8 cellular contexts compared by ENCODE assay signal in the genomic region with DNA sequence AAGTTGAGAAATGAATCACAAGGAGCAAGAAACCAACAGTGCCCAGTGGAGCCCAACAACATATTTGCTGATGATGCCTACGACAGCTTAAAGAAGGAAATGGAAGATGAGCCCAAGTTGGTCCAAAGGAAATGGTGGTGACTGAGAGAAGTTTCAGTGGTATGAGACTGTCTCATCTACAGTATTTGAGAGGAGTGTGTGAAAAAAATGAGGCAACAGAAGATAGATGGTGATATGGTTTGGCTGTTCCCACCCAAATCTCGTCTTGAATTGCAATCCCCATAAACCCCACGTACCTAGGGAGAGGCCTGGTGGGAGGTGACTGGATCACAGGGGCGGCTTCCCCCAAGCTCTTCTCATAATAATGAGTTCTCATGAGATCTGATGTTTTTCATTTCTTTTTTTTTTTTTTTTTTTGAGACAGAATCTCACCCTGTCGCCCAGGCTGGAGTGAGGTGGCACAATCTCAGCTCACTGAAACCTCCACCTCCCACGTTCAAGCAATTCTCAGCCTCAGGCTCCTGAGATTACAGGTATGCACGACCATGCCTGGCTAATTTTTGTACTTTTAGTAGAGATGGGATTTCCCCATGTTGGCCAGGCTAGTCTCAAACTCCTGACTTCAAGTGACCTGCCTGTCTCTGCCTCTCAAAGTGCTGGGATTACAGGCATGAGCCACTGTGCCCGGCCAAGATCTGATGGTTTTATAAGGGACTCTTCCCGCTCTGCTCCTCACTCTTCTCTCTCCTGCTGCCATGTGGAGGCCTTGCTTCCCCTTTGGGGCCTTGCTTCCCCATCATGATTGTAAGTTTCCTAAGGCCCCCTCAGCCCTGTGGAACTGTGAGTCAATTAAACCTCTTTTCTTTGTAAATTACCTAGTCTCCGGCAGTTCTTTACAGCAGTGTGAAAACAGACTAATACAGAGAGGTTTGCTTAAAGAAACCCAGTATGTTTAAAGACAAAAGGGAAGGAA.
DNase-seq lines count a peak whose midpoint lies in the region; ATAC-seq lines count a peak whose summit lies in the region.

No MANE protein-coding gene starts in this region.

- peak; percentile 29 to 47 for DNase-seq in activated CD4-positive, alpha-beta T cell treated with anti-CD3 and anti-CD28 coated beads, Interleukin-2, amount 50 U/mL, for 24 hours (ENCODE audit: low read depth in 1 of 2, low spot score in 1 of 2)
- peak; percentile 34 to 44 for DNase-seq in stimulated activated CD4-positive, alpha-beta T cell treated with anti-CD3 and anti-CD28 coated beads, Interleukin-2, amount 100 ng/mL, for 48 hours
- no peak for DNase-seq in SHP77 treated with DMSO at 0.1 percent for 48 hours (lab: John Stamatoyannopoulos, UW)
- DNase-seq in NCI-H2196 (lab: John Stamatoyannopoulos, UW; ENCODE audit: unreplicated experiment), result no peak
- no peak for DNase-seq in globus pallidus (ENCODE audit: low spot score)
- no peak for DNase-seq in iPS-NIHi11 (ENCODE audit: low spot score)

- ATAC-seq in GM19025 (IDR thresholded peaks at IDR 0.05; ENCODE audit: low read depth, unreplicated experiment) (peak; percentile 74), HG02798 (IDR thresholded peaks at IDR 0.05; ENCODE audit: poor library complexity, unreplicated experiment) (peak; percentile 82)

Comparison
In these comparisons a context has a peak if more than half of its experiments do, and no peak if none do; other contexts are left out.
1. DNase-seq: peak in activated CD4-positive, alpha-beta T cell treated with anti-CD3 and anti-CD28 coated beads, Interleukin-2, amount 50 U/mL, for 24 hours (2 of 2) and stimulated activated CD4-positive, alpha-beta T cell treated with anti-CD3 and anti-CD28 coated beads, Interleukin-2, amount 100 ng/mL, for 48 hours (2 of 2); none in SHP77 treated with DMSO at 0.1 percent for 48 hours (single experiment), NCI-H2196 (single experiment), globus pallidus (single experiment) and iPS-NIHi11 (single experiment).